8 cellular contexts compared by ENCODE assay signal in genomic region chr11:57798905-57799559, GRCh38. TPM values are rescaled to one million over a fixed set of nuclear protein-coding genes. Genes with fewer than 3 reads are reported as not detected.
A peak's percentile ranks its signal among the peaks of the same experiment; 100 is the strongest.
DNase-seq lines count a peak whose midpoint lies in the region; ATAC-seq and TF ChIP-seq lines count a peak whose summit lies in the region.

No MANE protein-coding gene starts in this region.

- no peak for DNase-seq in activated T-cell treated with anti-CD3 and anti-CD28 coated beads, Interleukin-2, amount 50 U/mL, for 72 hours
- DNase-seq in activated T-cell treated with anti-CD3 and anti-CD28 coated beads for 4 hours (no peak), activated B cell treated with CpG ODN at 0.5 μM for 24 hours (peak; percentile 22), glutamatergic neuron (no peak), hepatic stellate cell (ENCODE audit: low spot score) (no peak), COR-L47 (lab: John Stamatoyannopoulos, UW) (no peak)

- H3K27ac ChIP-seq in skeletal muscle tissue (ENCODE audit: low read depth, low read length), result peak overlapping the region; percentile 15

- H3K27ac Mint-ChIP-seq in activated T-cell treated with anti-CD3 and anti-CD28 coated beads, Interleukin-2, amount 50 U/mL, for 72 hours, result peak overlapping the region; percentile 36
- H3K27ac Mint-ChIP-seq in activated B cell treated with CpG ODN at 0.5 μM for 24 hours, result peak overlapping the region; percentile 85
- H3K27ac Mint-ChIP-seq in glutamatergic neuron (ENCODE audit: unreplicated experiment), result peak overlapping the region; percentile 73

- H3K4me1 ChIP-seq in skeletal muscle tissue (ENCODE audit: control insufficient read depth in 3 of 3, insufficient read depth in 3 of 3, low read length in 3 of 3), result peaks cover 22 to 25% (median 25%) of the 10 kb centered on the region in 3 donors

- intact Hi-C loops in activated B cell treated with CpG ODN at 0.5 μM for 24 hours (cut with micrococcal nuclease), result loop anchor here (5.0 kb wide), 1 partner anchor 317 kb away; no protein-coding TSS in a partner anchor

- H3K4me3 Mint-ChIP-seq in activated T-cell treated with anti-CD3 and anti-CD28 coated beads, Interleukin-2, amount 50 U/mL, for 72 hours, result no peak overlapping the region
- H3K4me3 Mint-ChIP-seq in activated B cell treated with CpG ODN at 0.5 μM for 24 hours (no peak overlapping the region), glutamatergic neuron (ENCODE audit: unreplicated experiment) (no peak overlapping the region)

- POLR2A ChIA-PET in activated B cell treated with CpG ODN at 0.5 μM for 24 hours (lab: Charles Lee), result interaction anchor here (2.0 to 3.9 kb wide), 5 partner anchors 14 to 231 kb away, joined by 10 to 62 read pairs (median 16); partner anchors contain the start of genes MED19, SELENOH, TMX2 and UBE2L6

- H3K9me3 Mint-ChIP-seq in activated T-cell treated with anti-CD3 and anti-CD28 coated beads, Interleukin-2, amount 50 U/mL, for 72 hours, result no peaks in the 10 kb centered on the region
- H3K9me3 Mint-ChIP-seq in activated B cell treated with CpG ODN at 0.5 μM for 24 hours (no peaks in the 10 kb centered on the region), glutamatergic neuron (ENCODE audit: unreplicated experiment) (peaks cover 4% of the 10 kb centered on the region)

- H3K4me1 Mint-ChIP-seq in activated T-cell treated with anti-CD3 and anti-CD28 coated beads, Interleukin-2, amount 50 U/mL, for 72 hours (ENCODE audit: low read depth), result peaks cover 30% of the 10 kb centered on the region
- H3K4me1 Mint-ChIP-seq in activated B cell treated with CpG ODN at 0.5 μM for 24 hours (peaks cover 46% of the 10 kb centered on the region), glutamatergic neuron (ENCODE audit: low read depth, unreplicated experiment) (peaks cover 11% of the 10 kb centered on the region)

- H3K36me3 Mint-ChIP-seq in activated T-cell treated with anti-CD3 and anti-CD28 coated beads, Interleukin-2, amount 50 U/mL, for 72 hours (ENCODE audit: insufficient read depth in 2 of 2), result peaks cover 0 to 1% of the 10 kb centered on the region in 2 donors
- H3K36me3 Mint-ChIP-seq in activated B cell treated with CpG ODN at 0.5 μM for 24 hours (ENCODE audit: low read depth), result peaks cover 54% of the 10 kb centered on the region
- peaks cover 5% of the 10 kb centered on the region for H3K36me3 Mint-ChIP-seq in glutamatergic neuron (ENCODE audit: unreplicated experiment)

- H3K36me3 ChIP-seq in skeletal muscle tissue (ENCODE audit: control insufficient read depth in 3 of 3, insufficient read depth in 3 of 3, low read length in 3 of 3), result peaks cover 28 to 45% (median 37%) of the 10 kb centered on the region in 3 donors

- peak overlapping the region; percentile 1 to 27 (median 7) for H3K9ac ChIP-seq in skeletal muscle tissue (ENCODE audit: low read depth in 1 of 3, low read length in 3 of 3)

- ATAC-seq in activated T-cell treated with anti-CD3 and anti-CD28 coated beads, Interleukin-2, amount 50 U/mL, for 72 hours (replicated peaks in 1 of 2), result peak in 1 of 2 donors; percentile 20
- peak; percentile 61 for ATAC-seq in activated B cell treated with CpG ODN at 0.5 μM for 24 hours (ENCODE audit: low read depth)
- ATAC-seq in GM19023 (IDR thresholded peaks at IDR 0.05; ENCODE audit: unreplicated experiment), result no peak

- TF ChIP-seq CTCF in activated B cell treated with CpG ODN at 0.5 μM for 24 hours (IDR thresholded peaks at IDR 0.05) (no peak), glutamatergic neuron (IDR thresholded peaks at IDR 0.05; ENCODE audit: partially characterized antibody, unreplicated experiment) (no peak)

- no peak overlapping the region for H3K4me3 ChIP-seq in skeletal muscle tissue (ENCODE audit: low read length in 3 of 3)

- no peaks in the 10 kb centered on the region for H3K27me3 Mint-ChIP-seq in activated T-cell treated with anti-CD3 and anti-CD28 coated beads, Interleukin-2, amount 50 U/mL, for 72 hours (ENCODE audit: low read depth)
- H3K27me3 Mint-ChIP-seq in activated B cell treated with CpG ODN at 0.5 μM for 24 hours (no peaks in the 10 kb centered on the region), glutamatergic neuron (ENCODE audit: unreplicated experiment) (peaks cover 3% of the 10 kb centered on the region)

- no peaks in the 10 kb centered on the region for H3K27me3 ChIP-seq in skeletal muscle tissue (ENCODE audit: control insufficient read depth in 3 of 3, insufficient read depth in 3 of 3, low read length in 3 of 3)

- H3K9me3 ChIP-seq in skeletal muscle tissue (ENCODE audit: control insufficient read depth in 3 of 3, low read length in 3 of 3), result no peaks in the 10 kb centered on the region

- CTCF ChIA-PET in activated B cell treated with CpG ODN at 0.5 μM for 24 hours (lab: Charles Lee), result interaction anchor here (0.7 to 5.5 kb wide), 8 partner anchors 14 to 1360 kb away, joined by 3 to 133 read pairs (median 22); partner anchors contain the start of genes BTBD18, CTNND1 and UBE2L6

RNA-seq across cellular contexts. Expression of gene CTNND1, which starts 37.4 kb away (rescaled TPM):
- total RNA-seq in activated T-cell treated with anti-CD3 and anti-CD28 coated beads, Interleukin-2, amount 50 U/mL, for 72 hours, result 10 to 100 TPM in 1 of 2 donors, 1 to 10 TPM in 1; 6.3 to 10.6 TPM
- total RNA-seq in activated B cell treated with CpG ODN at 0.5 μM for 24 hours (34.2 and 42.3 TPM in 2 replicates), glutamatergic neuron (ENCODE audit: unreplicated experiment) (344 TPM), skeletal muscle tissue (121 TPM)

RNA-seq across cellular contexts. Expression of gene BTBD18, which starts 47.4 kb away (rescaled TPM):
- not detected for total RNA-seq in activated T-cell treated with anti-CD3 and anti-CD28 coated beads, Interleukin-2, amount 50 U/mL, for 72 hours
- not detected in 2 replicates for total RNA-seq in activated B cell treated with CpG ODN at 0.5 μM for 24 hours
- total RNA-seq in glutamatergic neuron (ENCODE audit: unreplicated experiment), result not detected
- total RNA-seq in skeletal muscle tissue, result not detected

RNA-seq across cellular contexts. Expression of gene SELENOH, which starts 57.7 kb away (rescaled TPM):
- 100 to 1,000 TPM; 147 to 162 TPM for total RNA-seq in activated T-cell treated with anti-CD3 and anti-CD28 coated beads, Interleukin-2, amount 50 U/mL, for 72 hours
- 210 and 224 TPM in 2 replicates for total RNA-seq in activated B cell treated with CpG ODN at 0.5 μM for 24 hours
- 98.8 TPM for total RNA-seq in glutamatergic neuron (ENCODE audit: unreplicated experiment)
- total RNA-seq in skeletal muscle tissue, result 61.1 TPM
